Comparison of ENCODE assay signal across 33 cellular contexts in genomic region chr13:27878274-27878673, GRCh38. TPM values are rescaled to one million over a fixed set of nuclear protein-coding genes. Genes with fewer than 3 reads are reported as not detected.
"Had no signal": no experiment of that assay in that cellular context is flagged by ENCODE, and none has a peak within 500 bp of the region (broad histone marks: within the 10 kb centered on the region; RNA-seq: fewer than 3 reads in every experiment).

No MANE protein-coding gene starts in this region.

- H3K36me3 ChIP-seq: stomach, suprapubic skin, thoracic aorta, thyroid gland, tibial artery, tibial nerve, transverse colon, upper lobe of left lung, upper lobe of right lung, uterus, vagina had no signal

- H3K27ac Mint-ChIP-seq: stimulated activated effector memory CD8-positive, alpha-beta T cell treated with anti-CD3 and anti-CD28 coated beads, Interleukin-12 subunit alpha, Interleukin-12 subunit beta, amount 100 ng/mL, for 72 hours; stimulated activated memory B cell treated with anti-CD40 and anti-IgM and Interleukin-4, amounts not matched to agents 10 μg/mL and 1 μg/mL and 100 μg/mL, for 72 hours; stimulated activated naive B cell treated with anti-CD40 and anti-IgM and Interleukin-4, amounts not matched to agents 10 μg/mL and 1 μg/mL and 100 μg/mL, for 72 hours; stimulated activated naive CD8-positive, alpha-beta T cell treated with anti-CD3 and anti-CD28 coated beads, Interleukin-15, amount 100 ng/mL, for 72 hours; stimulated activated naive CD8-positive, alpha-beta T cell treated with anti-CD3 and anti-CD28 coated beads, Interleukin-15, Interleukin-2, amounts not matched to agents 100 ng/mL and 50 ng/mL, for 24 hours; type B pancreatic cell had no signal

- H3K9me3 Mint-ChIP-seq: stimulated activated effector memory CD8-positive, alpha-beta T cell treated with anti-CD3 and anti-CD28 coated beads, Interleukin-12 subunit alpha, Interleukin-12 subunit beta, amount 100 ng/mL, for 72 hours; stimulated activated naive CD8-positive, alpha-beta T cell treated with anti-CD3 and anti-CD28 coated beads, Interleukin-15, amount 100 ng/mL, for 72 hours; stimulated activated naive CD8-positive, alpha-beta T cell treated with anti-CD3 and anti-CD28 coated beads, Interleukin-15, Interleukin-2, amounts not matched to agents 100 ng/mL and 50 ng/mL, for 24 hours had no signal

- H3K4me1 ChIP-seq: stomach, suprapubic skin, testis, thyroid gland, tibial artery, tibial nerve, transverse colon, upper lobe of left lung, upper lobe of right lung, uterus, vagina had no signal

- H3K9me3 ChIP-seq: suprapubic skin, testis, thoracic aorta, thyroid gland, tibial artery, transverse colon, upper lobe of right lung, uterus, vagina had no signal

- H3K27me3 ChIP-seq: testis, uterus, vagina had no signal

- H3K4me3 ChIP-seq: stomach, suprapubic skin, testis, thoracic aorta, thyroid gland, tibial artery, tibial nerve, transverse colon, upper lobe of left lung, upper lobe of right lung, uterus, vagina had no signal

- ATAC-seq: stimulated activated effector memory CD8-positive, alpha-beta T cell treated with anti-CD3 and anti-CD28 coated beads, Interleukin-12 subunit alpha, Interleukin-12 subunit beta, amount 100 ng/mL, for 72 hours; stimulated activated memory B cell treated with anti-CD40 and anti-IgM and Interleukin-4, amounts not matched to agents 10 μg/mL and 1 μg/mL and 100 μg/mL, for 72 hours; stimulated activated naive B cell treated with anti-CD40 and anti-IgM and Interleukin-4, amounts not matched to agents 10 μg/mL and 1 μg/mL and 100 μg/mL, for 72 hours; stimulated activated naive CD8-positive, alpha-beta T cell treated with anti-CD3 and anti-CD28 coated beads, Interleukin-15, amount 100 ng/mL, for 72 hours; stimulated activated naive CD8-positive, alpha-beta T cell treated with anti-CD3 and anti-CD28 coated beads, Interleukin-15, Interleukin-2, amounts not matched to agents 100 U/mL and 50 U/mL, for 24 hours; upper lobe of right lung had no signal

- H3K4me3 Mint-ChIP-seq: stimulated activated effector memory CD8-positive, alpha-beta T cell treated with anti-CD3 and anti-CD28 coated beads, Interleukin-12 subunit alpha, Interleukin-12 subunit beta, amount 100 ng/mL, for 72 hours; stimulated activated memory B cell treated with anti-CD40 and anti-IgM and Interleukin-4, amounts not matched to agents 10 μg/mL and 1 μg/mL and 100 μg/mL, for 72 hours; stimulated activated naive B cell treated with anti-CD40 and anti-IgM and Interleukin-4, amounts not matched to agents 10 μg/mL and 1 μg/mL and 100 μg/mL, for 72 hours; stimulated activated naive CD8-positive, alpha-beta T cell treated with anti-CD3 and anti-CD28 coated beads, Interleukin-15, amount 100 ng/mL, for 72 hours; stimulated activated naive CD8-positive, alpha-beta T cell treated with anti-CD3 and anti-CD28 coated beads, Interleukin-15, Interleukin-2, amounts not matched to agents 100 ng/mL and 50 ng/mL, for 24 hours; type B pancreatic cell had no signal

- DNase-seq: stimulated activated CD4-positive, alpha-beta T cell treated with anti-CD3 and anti-CD28 coated beads, Interleukin-2, amount 100 ng/mL, for 48 hours; stimulated activated CD4-positive, alpha-beta T cell treated with anti-CD3 and anti-CD28 coated beads, Interleukin-4, amount 100 ng/mL, for 1 hour; stimulated activated CD4-positive, alpha-beta T cell treated with anti-CD3 and anti-CD28 coated beads, Interleukin-4, amount 100 ng/mL, for 24 hours; stimulated activated CD4-positive, alpha-beta T cell treated with anti-CD3 and anti-CD28 coated beads, Interleukin-4, amount 100 ng/mL, for 4 hours; stimulated activated CD8-positive, alpha-beta memory T cell treated with anti-CD3 and anti-CD28 coated beads, Interleukin-4, amount 100 ng/mL, for 48 hours; stimulated activated naive B cell treated with anti-CD40 and anti-IgM and Interleukin-4, amounts not matched to agents 10 μg/mL and 1 μg/mL and 100 μg/mL, for 72 hours; stimulated activated naive CD4-positive, alpha-beta T cell; stimulated activated naive CD4-positive, alpha-beta T cell treated with Interleukin-2 at 50 U/mL for 16 hours; stimulated activated naive CD8-positive, alpha-beta T cell treated with anti-CD3 and anti-CD28 coated beads, Interleukin-15, amount 100 ng/mL, for 72 hours; stimulated activated naive CD8-positive, alpha-beta T cell treated with anti-CD3 and anti-CD28 coated beads, Interleukin-15, Interleukin-2, amounts not matched to agents 100 U/mL and 50 U/mL, for 24 hours; stomach; substantia nigra; testis; thyroid gland; tibial artery; transverse colon; trophoblast cell; upper lobe of left lung; upper lobe of right lung; uterus had no signal

- FAIRE-seq: urothelium cell line had no signal

- H3K36me3 Mint-ChIP-seq: stimulated activated effector memory CD8-positive, alpha-beta T cell treated with anti-CD3 and anti-CD28 coated beads, Interleukin-12 subunit alpha, Interleukin-12 subunit beta, amount 100 ng/mL, for 72 hours; stimulated activated memory B cell treated with anti-CD40 and anti-IgM and Interleukin-4, amounts not matched to agents 10 μg/mL and 1 μg/mL and 100 μg/mL, for 72 hours; type B pancreatic cell had no signal

- H3K27ac ChIP-seq: stomach, suprapubic skin, testis, thoracic aorta, thyroid gland, tibial artery, tibial nerve, transverse colon, upper lobe of left lung, upper lobe of right lung, uterus, vagina had no signal

- H3K4me1 Mint-ChIP-seq: stimulated activated effector memory CD8-positive, alpha-beta T cell treated with anti-CD3 and anti-CD28 coated beads, Interleukin-12 subunit alpha, Interleukin-12 subunit beta, amount 100 ng/mL, for 72 hours; stimulated activated memory B cell treated with anti-CD40 and anti-IgM and Interleukin-4, amounts not matched to agents 10 μg/mL and 1 μg/mL and 100 μg/mL, for 72 hours; stimulated activated naive B cell treated with anti-CD40 and anti-IgM and Interleukin-4, amounts not matched to agents 10 μg/mL and 1 μg/mL and 100 μg/mL, for 72 hours; stimulated activated naive CD8-positive, alpha-beta T cell treated with anti-CD3 and anti-CD28 coated beads, Interleukin-15, amount 100 ng/mL, for 72 hours had no signal

RNA-seq across cellular contexts. Expression of gene PDX1, which starts 41.5 kb away (rescaled TPM):
- total RNA-seq: subcutaneous adipose tissue, suprapubic skin, temporal lobe, thyroid gland, upper lobe of left lung, upper lobe of right lung, ureter, urinary bladder, uterus, vagina had no signal
- polyA plus RNA-seq: urinary bladder had no signal
